ENCODE assay signal across 1 cellular context in genomic region chr13:31199527-31199848, GRCh38.
TF ChIP-seq lines count a peak whose summit lies in the region.

No MANE protein-coding gene starts in this region.

TF ChIP-seq in SK-N-SH, 30 proteins besides CTCF, POLR2A, EP300 and RAD21 (continued from another document):
- TF ChIP-seq RFX5 (IDR thresholded peaks at IDR 0.05; ENCODE audit: low read length) (no peak), SMC3 (IDR thresholded peaks at IDR 0.05; ENCODE audit: low read depth, low read length) (no peak), RCOR1 (IDR thresholded peaks at IDR 0.05; ENCODE audit: low read length) (no peak), GATA2 (CRISPR knock-in tag; IDR thresholded peaks at IDR 0.05) (no peak), USF2 (IDR thresholded peaks at IDR 0.05; ENCODE audit: borderline replicate concordance, low read depth, low read length) (no peak), PBX3 (IDR thresholded peaks at IDR 0.05) (no peak)
